9 cellular contexts compared by ENCODE assay signal in genomic region chr1:44820945-44821715, GRCh38. TPM values are rescaled to one million over a fixed set of nuclear protein-coding genes. Genes with fewer than 3 reads are reported as not detected.
DNase-seq lines count a peak whose midpoint lies in the region; ATAC-seq and TF ChIP-seq lines count a peak whose summit lies in the region.
"Had no signal": no experiment of that assay in that cellular context is flagged by ENCODE, and none has a peak within 500 bp of the region (broad histone marks: within the 10 kb centered on the region; RNA-seq: fewer than 3 reads in every experiment).

No MANE protein-coding gene starts in this region.

- H3K4me3 ChIP-seq in GM23338, result peak overlapping the region; percentile 53
- peak overlapping the region; percentile 38 for H3K4me3 ChIP-seq in right cardiac atrium (ENCODE audit: low read length)
- peak overlapping the region in 4 of 8 donors; percentile 46 to 75 (median 50) for H3K4me3 ChIP-seq in spleen

- H3K27ac ChIP-seq in GM23338 (ENCODE audit: low read depth), result no peak overlapping the region
- H3K27ac ChIP-seq in right cardiac atrium (ENCODE audit: low read length), result peak overlapping the region; percentile 97
- peak overlapping the region in 7 of 8 donors; percentile 94 to 99 (median 97) for H3K27ac ChIP-seq in spleen

- intact Hi-C loops in right cardiac atrium (cut with DNase I) (no loop called here), spleen (cut with DNase I; ENCODE audit: low total_unique reads) (loop anchor here (5.0 kb wide), 1 partner anchor 34 kb away; the partner anchor contains the start of gene BEST4)

- no peaks in the 10 kb centered on the region for H3K9me3 Mint-ChIP-seq in GM23338
- no peaks in the 10 kb centered on the region for H3K9me3 Mint-ChIP-seq in WTC11

- H3K36me3 ChIP-seq in GM23338 (ENCODE audit: insufficient read depth) (no peaks in the 10 kb centered on the region), spleen (no peaks in the 10 kb centered on the region)
- H3K36me3 ChIP-seq: neutrophil had no signal

- TF ChIP-seq CTCF in GM23338 (conservative IDR thresholded peaks at IDR 0.05; ENCODE audit: low read depth in 2 of 2) (no peak), WTC11 (IDR thresholded peaks at IDR 0.05) (no peak), spleen (IDR thresholded peaks at IDR 0.05 in 8 of 11, conservative IDR thresholded peaks at IDR 0.05 in 3 of 11) (no peak)

- H3K9me2 ChIP-seq in GM23338 (ENCODE audit: insufficient read depth), result no peaks in the 10 kb centered on the region

- ATAC-seq in GM23338 (no peak), WTC11 (no peak), right cardiac atrium (no peak), HG03280 (IDR thresholded peaks at IDR 0.05; ENCODE audit: unreplicated experiment) (no peak)

- H3K9me3 ChIP-seq in right cardiac atrium (ENCODE audit: control insufficient read depth, low read length), result no peaks in the 10 kb centered on the region
- H3K9me3 ChIP-seq in spleen, result no peaks in the 10 kb centered on the region
- H3K9me3 ChIP-seq: neutrophil had no signal

- peak overlapping the region; percentile 74 for H3K4me2 ChIP-seq in GM23338

- no peak overlapping the region for H2AFZ ChIP-seq in GM23338

- no peaks in the 10 kb centered on the region for H3K79me2 ChIP-seq in GM23338 (replicated peaks; ENCODE audit: insufficient read depth)

- peaks cover 20% of the 10 kb centered on the region for H3K27me3 Mint-ChIP-seq in GM23338 (ENCODE audit: insufficient read depth, low read depth, poor library complexity)
- no peaks in the 10 kb centered on the region for H3K27me3 Mint-ChIP-seq in WTC11 (ENCODE audit: low read depth)

- no peak for TF ChIP-seq POLR2A in spleen (IDR thresholded peaks at IDR 0.05)

- 0 out of 2 replicates have a peak, but pooled peaks cover 3% of the 10 kb centered on the region for H3F3A ChIP-seq in GM23338 (replicated peaks; ENCODE audit: low read depth)

- H3K4me3 Mint-ChIP-seq in GM23338, result peak overlapping the region; percentile 82; the same call in 2 of the 3 replicates
- peak overlapping the region; percentile 81 for H3K4me3 Mint-ChIP-seq in WTC11

- H3K4me1 Mint-ChIP-seq in GM23338, result peaks cover 13% of the 10 kb centered on the region
- peaks cover 17% of the 10 kb centered on the region for H3K4me1 Mint-ChIP-seq in WTC11

- H3K27ac Mint-ChIP-seq in GM23338 (no peak overlapping the region), WTC11 (peak overlapping the region; percentile 42; the same call in 1 of the 2 replicates)

- CTCF ChIA-PET in WTC11 (lab: Charles Lee), result interaction anchor here (0.5 to 2.8 kb wide), 7 partner anchors 10 to 52 kb away, joined by 3 to 13 read pairs (median 3); partner anchors contain the start of genes PLK3 and PTCH2

- no peaks in the 10 kb centered on the region; the same call in 2 of the 3 replicates for H3K36me3 Mint-ChIP-seq in GM23338 (ENCODE audit: low read depth)
- H3K36me3 Mint-ChIP-seq in WTC11, result no peaks in the 10 kb centered on the region

- H3K4me1 ChIP-seq in GM23338 (ENCODE audit: insufficient read depth) (peaks cover 9% of the 10 kb centered on the region), right cardiac atrium (ENCODE audit: control insufficient read depth, insufficient read depth, low read length) (peaks cover 2% of the 10 kb centered on the region), spleen (peaks cover 1 to 38% (median 29%) of the 10 kb centered on the region in 6 donors)

- POLR2A ChIA-PET in WTC11 (lab: Charles Lee), result interaction anchor here (2.7 to 3.2 kb wide), 2 partner anchors 12 to 28 kb away, joined by 9 to 16 read pairs; partner anchors contain the start of gene BTBD19

- H3K27me3 ChIP-seq in GM23338 (ENCODE audit: insufficient read depth) (no peaks in the 10 kb centered on the region), right cardiac atrium (ENCODE audit: control insufficient read depth, insufficient read depth) (no peaks in the 10 kb centered on the region), spleen (replicated peaks in 1 of 7) (no peaks in the 10 kb centered on the region)
- H3K27me3 ChIP-seq: neutrophil had no signal

- WGBS in right cardiac atrium, result 83% methylated on average over 13 of the region's 13 CpGs
- 87 to 91% (median 89%) methylated on average over 13 of the region's 13 CpGs for WGBS in spleen, 5 donors

- DNase-seq in GM23338 (ENCODE audit: low spot score) (no peak), WTC11 (ENCODE audit: low spot score) (no peak), right cardiac atrium (peak in 2 of 3 donors; percentile 35 to 36), spleen (peak; percentile 67), foreskin melanocyte (no peak), NAMALWA (ENCODE audit: low spot score) (no peak), Ammon's horn (ENCODE audit: low spot score) (no peak)

- H4K20me1 ChIP-seq in GM23338 (replicated peaks; ENCODE audit: insufficient read depth), result no peaks in the 10 kb centered on the region

TF ChIP-seq in WTC11, 78 proteins besides CTCF, POLR2A, EP300 and RAD21 (continues in another document):
- TF ChIP-seq GTF2I (CRISPR knock-in tag; conservative IDR thresholded peaks at IDR 0.05), result no peak
- TF ChIP-seq, protein P1, sequence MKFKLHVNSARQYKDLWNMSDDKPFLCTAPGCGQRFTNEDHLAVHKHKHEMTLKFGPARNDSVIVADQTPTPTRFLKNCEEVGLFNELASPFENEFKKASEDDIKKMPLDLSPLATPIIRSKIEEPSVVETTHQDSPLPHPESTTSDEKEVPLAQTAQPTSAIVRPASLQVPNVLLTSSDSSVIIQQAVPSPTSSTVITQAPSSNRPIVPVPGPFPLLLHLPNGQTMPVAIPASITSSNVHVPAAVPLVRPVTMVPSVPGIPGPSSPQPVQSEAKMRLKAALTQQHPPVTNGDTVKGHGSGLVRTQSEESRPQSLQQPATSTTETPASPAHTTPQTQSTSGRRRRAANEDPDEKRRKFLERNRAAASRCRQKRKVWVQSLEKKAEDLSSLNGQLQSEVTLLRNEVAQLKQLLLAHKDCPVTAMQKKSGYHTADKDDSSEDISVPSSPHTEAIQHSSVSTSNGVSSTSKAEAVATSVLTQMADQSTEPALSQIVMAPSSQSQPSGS (CRISPR knock-in tag; IDR thresholded peaks at IDR 0.05; ENCODE audit: borderline replicate concordance, low read depth), result no peak
- TF ChIP-seq SOX15 (CRISPR knock-in tag; IDR thresholded peaks at IDR 0.05), result no peak
- no peak for TF ChIP-seq IRF2 (CRISPR knock-in tag; IDR thresholded peaks at IDR 0.05; ENCODE audit: borderline replicate concordance, low read depth)
- no peak for TF ChIP-seq SMAD4 (CRISPR knock-in tag; IDR thresholded peaks at IDR 0.05)
- TF ChIP-seq TCF7 (CRISPR knock-in tag; IDR thresholded peaks at IDR 0.05; ENCODE audit: low read depth), result no peak
- no peak for TF ChIP-seq MYBL2 (CRISPR knock-in tag; IDR thresholded peaks at IDR 0.05)
- TF ChIP-seq, protein P2, sequence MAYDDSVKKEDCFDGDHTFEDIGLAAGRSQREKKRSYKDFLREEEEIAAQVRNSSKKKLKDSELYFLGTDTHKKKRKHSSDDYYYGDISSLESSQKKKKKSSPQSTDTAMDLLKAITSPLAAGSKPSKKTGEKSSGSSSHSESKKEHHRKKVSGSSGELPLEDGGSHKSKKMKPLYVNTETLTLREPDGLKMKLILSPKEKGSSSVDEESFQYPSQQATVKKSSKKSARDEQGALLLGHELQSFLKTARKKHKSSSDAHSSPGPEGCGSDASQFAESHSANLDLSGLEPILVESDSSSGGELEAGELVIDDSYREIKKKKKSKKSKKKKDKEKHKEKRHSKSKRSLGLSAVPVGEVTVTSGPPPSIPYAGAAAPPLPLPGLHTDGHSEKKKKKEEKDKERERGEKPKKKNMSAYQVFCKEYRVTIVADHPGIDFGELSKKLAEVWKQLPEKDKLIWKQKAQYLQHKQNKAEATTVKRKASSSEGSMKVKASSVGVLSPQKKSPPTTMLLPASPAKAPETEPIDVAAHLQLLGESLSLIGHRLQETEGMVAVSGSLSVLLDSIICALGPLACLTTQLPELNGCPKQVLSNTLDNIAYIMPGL (CRISPR knock-in tag; IDR thresholded peaks at IDR 0.05), result no peak
- TF ChIP-seq ZNF232 (CRISPR knock-in tag; IDR thresholded peaks at IDR 0.05), result no peak
- no peak for TF ChIP-seq FOXK1 (CRISPR knock-in tag; IDR thresholded peaks at IDR 0.05)
- no peak for TF ChIP-seq GABPB1 (CRISPR knock-in tag; IDR thresholded peaks at IDR 0.05)

RNA-seq across cellular contexts. Expression of gene BTBD19, which starts 12.8 kb away (rescaled TPM):
- total RNA-seq in GM23338 (2014; rRNA removed; shearing (Covaris generic)), result 0.16 and 0.66 TPM in 2 replicates
- polyA plus RNA-seq in GM23338 (2016; fragmentation: Nextera tagmentation; extraction: Ambion mirVana) (0.33 and 0.37 TPM in 2 replicates), right cardiac atrium (6.4 TPM), spleen (1 to 10 TPM in 2 of 3 donors, under 1 TPM in 1; 0.73 to 5.5 (median 1.1) TPM)
- total RNA-seq in WTC11 (2021) (1.7 to 2.0 TPM (median 1.8 TPM) in 3 replicates), right cardiac atrium (1 to 10 TPM; 5.1 to 8.8 (median 5.7) TPM), spleen (10 to 100 TPM in 1 of 7 donors, 1 to 10 TPM in 6; 2.8 to 11.9 (median 7.3) TPM)

RNA-seq across cellular contexts. Expression of gene DYNLT4, which starts 14.0 kb away (rescaled TPM):
- total RNA-seq in GM23338 (2014; rRNA removed; shearing (Covaris generic)), result 0.73 TPM in 1 of 2 replicates, not detected in the other
- polyA plus RNA-seq in GM23338 (2016; fragmentation: Nextera tagmentation; extraction: Ambion mirVana) (not detected in 2 replicates), right cardiac atrium (1.1 TPM), spleen (under 1 TPM; 0.15 to 0.58 (median 0.22) TPM)
- total RNA-seq in WTC11 (2021) (0.31 to 0.62 TPM (median 0.57 TPM) in 3 replicates), right cardiac atrium (under 1 TPM in 3 of 4 donors, not detected in 1; 0.44 to 0.74 (median 0.47) TPM), spleen (1 to 10 TPM in 2 of 7 donors, under 1 TPM in 2, not detected in 3; 0.82 to 2.1 (median 1.1) TPM)

RNA-seq across cellular contexts. Expression of gene PLK3, which starts 21.0 kb away (rescaled TPM):
- total RNA-seq in GM23338 (2014; rRNA removed; shearing (Covaris generic)), result 11.8 and 15.1 TPM in 2 replicates
- 7.6 and 8.7 TPM in 2 replicates for polyA plus RNA-seq in GM23338 (2016; fragmentation: Nextera tagmentation; extraction: Ambion mirVana)
- total RNA-seq in WTC11 (2021), result 10.1 to 16.4 TPM (median 12.0 TPM) in 3 replicates
- total RNA-seq in right cardiac atrium, result 10 to 100 TPM in 1 of 4 donors, 1 to 10 TPM in 3; 6.0 to 11.4 (median 8.2) TPM
- polyA plus RNA-seq in right cardiac atrium, result 11.0 TPM
- 10 to 100 TPM; 22.0 to 51.7 (median 33.1) TPM for total RNA-seq in spleen
- polyA plus RNA-seq in spleen, result 10 to 100 TPM; 14.7 to 24.6 (median 24.3) TPM

RNA-seq across cellular contexts. Expression of gene PTCH2, which starts 21.9 kb away (rescaled TPM):
- 0.63 and 0.74 TPM in 2 replicates for total RNA-seq in GM23338 (2014; rRNA removed; shearing (Covaris generic))
- polyA plus RNA-seq in GM23338 (2016; fragmentation: Nextera tagmentation; extraction: Ambion mirVana) (0.52 and 0.74 TPM in 2 replicates), right cardiac atrium (0.34 TPM), spleen (1 to 10 TPM in 2 of 3 donors, under 1 TPM in 1; 0.56 to 1.6 (median 1.3) TPM)
- total RNA-seq in WTC11 (2021) (0.71 to 1.1 TPM (median 0.96 TPM) in 3 replicates), right cardiac atrium (under 1 TPM; 0.28 to 0.79 (median 0.54) TPM), spleen (1 to 10 TPM; 1.0 to 1.5 (median 1.2) TPM)

RNA-seq across cellular contexts. Expression of gene BEST4, which starts 33.2 kb away (rescaled TPM):
- 0.58 and 0.63 TPM in 2 replicates for total RNA-seq in GM23338 (2014; rRNA removed; shearing (Covaris generic))
- polyA plus RNA-seq in GM23338 (2016; fragmentation: Nextera tagmentation; extraction: Ambion mirVana) (1.5 and 1.6 TPM in 2 replicates), right cardiac atrium (0.18 TPM), spleen (under 1 TPM; 0.32 to 0.89 (median 0.80) TPM)
- total RNA-seq in WTC11 (2021) (1.6 to 1.7 TPM (median 1.6 TPM) in 3 replicates), right cardiac atrium (under 1 TPM; 0.14 to 0.28 (median 0.22) TPM), spleen (under 1 TPM in 4 of 7 donors, not detected in 3; 0.16 to 0.61 (median 0.30) TPM)

Comparison
In these comparisons a context has a peak if more than half of its experiments do, and no peak if none do; other contexts are left out.
1. DNase-seq: peak in right cardiac atrium (2 of 3) and spleen (single experiment); none in GM23338 (single experiment), WTC11 (single experiment), foreskin melanocyte (single experiment), NAMALWA (single experiment) and Ammon's horn (single experiment).